In genomic region chr7:158966780-158967390, GRCh38 we compare ENCODE assay signal across 29 cellular contexts.
"Had no signal": no experiment of that assay in that cellular context is flagged by ENCODE, and none has a peak within 500 bp of the region (broad histone marks: within the 10 kb centered on the region; RNA-seq: fewer than 3 reads in every experiment).

No MANE protein-coding gene starts in this region.

- H3K27ac ChIP-seq: ascending aorta, cardiac muscle cell, gastroesophageal sphincter, hepatocyte, left ventricle myocardium inferior, neural progenitor cell, parathyroid adenoma, right atrium auricular region, stomach, thyroid gland, upper lobe of left lung, vagina had no signal

- H3K27me3 ChIP-seq: ascending aorta, cardiac muscle cell, gastroesophageal sphincter, hepatocyte, neural progenitor cell, right atrium auricular region, stomach, thyroid gland, upper lobe of left lung, vagina had no signal

- H3K9me3 ChIP-seq: thyroid gland, vagina had no signal

- H3K4me1 ChIP-seq: ascending aorta, neural progenitor cell, parathyroid adenoma, right atrium auricular region, thyroid gland had no signal

- H3K36me3 ChIP-seq: ascending aorta, cardiac muscle cell, gastroesophageal sphincter, left ventricle myocardium inferior, neural progenitor cell, right atrium auricular region, stomach, thyroid gland, upper lobe of left lung, vagina had no signal

- H3K4me3 ChIP-seq: ascending aorta, cardiac muscle cell, gastroesophageal sphincter, hepatocyte, left ventricle myocardium inferior, lung, neural progenitor cell, right atrium auricular region, stomach, thyroid gland, upper lobe of left lung, vagina had no signal

- DNase-seq: activated CD4-positive, alpha-beta memory T cell treated with anti-CD3 and anti-CD28 coated beads, Interleukin-2, amount 10 ng/mL, durations not matched to agents 7 days and 5 days; activated CD4-positive, alpha-beta T cell treated with anti-CD3 and anti-CD28 coated beads, Interleukin-2, amount 10 ng/mL, durations not matched to agents 7 days and 5 days; activated CD4-positive, CD25-positive, alpha-beta regulatory T cell treated with anti-CD3 and anti-CD28 coated beads, Interleukin-2, amount 50 U/mL, for 72 hours; activated CD8-positive, alpha-beta memory T cell treated with anti-CD3 and anti-CD28 coated beads, Interleukin-2, amount 50 U/mL, for 48 hours; activated gamma-delta T cell; activated naive CD4-positive, alpha-beta T cell treated with anti-CD3 and anti-CD28 coated beads, Interleukin-2, amount 10 ng/mL, durations not matched to agents 7 days and 5 days; activated naive CD8-positive, alpha-beta T cell treated with anti-CD3 and anti-CD28 coated beads, Interleukin-2, amount 10 ng/mL, durations not matched to agents 7 days and 5 days; activated T-cell treated with anti-CD3 and anti-CD28 coated beads, Interleukin-2, amount 50 U/mL, for 24 hours; cortex of kidney; islet precursor cell; left ventricle myocardium inferior; mesendoderm; natural killer cell; occipital lobe; stimulated activated CD4-positive, alpha-beta T cell treated with anti-CD3 and anti-CD28 coated beads, Interleukin-15, amount 100 ng/mL, for 24 hours; stimulated activated CD4-positive, alpha-beta T cell treated with anti-CD3 and anti-CD28 coated beads, Interleukin-2, amount 100 ng/mL, for 24 hours; stimulated activated naive B cell treated with anti-CD40 and anti-IgM and Interleukin-4, amounts not matched to agents 10 μg/mL and 1 μg/mL and 100 μg/mL, for 72 hours; stomach; thyroid gland; upper lobe of left lung had no signal
